ENCODE assay signal across 8 cellular contexts in genomic region chrX:136768469-136769084, GRCh38. TPM values are rescaled to one million over a fixed set of nuclear protein-coding genes. Genes with fewer than 3 reads are reported as not detected.
DNase-seq lines count a peak whose midpoint lies in the region; ATAC-seq and TF ChIP-seq lines count a peak whose summit lies in the region.

No MANE protein-coding gene starts in this region.

- peak overlapping the region; percentile 74 for H3K4me3 Mint-ChIP-seq in activated CD8-positive, alpha-beta T cell treated with anti-CD3 and anti-CD28 coated beads for 36 hours

- no peaks in the 10 kb centered on the region for H3K36me3 ChIP-seq in ACC112 (ENCODE audit: insufficient read depth, low read length)
- H3K36me3 ChIP-seq in rectal smooth muscle tissue (ENCODE audit: control insufficient read depth, insufficient read depth, low read length), result no peaks in the 10 kb centered on the region

- H3K9ac ChIP-seq in rectal smooth muscle tissue (ENCODE audit: low read length), result no peak overlapping the region

- peak overlapping the region; percentile 79 for H3K27ac ChIP-seq in ACC112 (ENCODE audit: low read depth, low read length)
- no peak overlapping the region for H3K27ac ChIP-seq in rectal smooth muscle tissue (ENCODE audit: low read depth, low read length)

- H3K27me3 ChIP-seq in ACC112 (ENCODE audit: insufficient read depth, low read length) (no peaks in the 10 kb centered on the region), rectal smooth muscle tissue (ENCODE audit: control insufficient read depth, insufficient read depth, low read length) (no peaks in the 10 kb centered on the region)

- H3K36me3 Mint-ChIP-seq in activated CD8-positive, alpha-beta T cell treated with anti-CD3 and anti-CD28 coated beads for 36 hours (ENCODE audit: low read depth), result peaks cover 22% of the 10 kb centered on the region

- H3K79me2 ChIP-seq in ACC112 (ENCODE audit: control insufficient read depth, insufficient read depth, low read length, unreplicated experiment), result peaks cover 4% of the 10 kb centered on the region

- POLR2A ChIA-PET in activated CD8-positive, alpha-beta T cell treated with anti-CD3 and anti-CD28 coated beads for 36 hours (lab: Charles Lee), result interaction anchor here (0.6 to 4.5 kb wide), 11 partner anchors 10 to 152 kb away, joined by 3 to 29 read pairs (median 4); no protein-coding TSS in a partner anchor

- H3K9me3 Mint-ChIP-seq in activated CD8-positive, alpha-beta T cell treated with anti-CD3 and anti-CD28 coated beads for 36 hours, result peaks cover 2% of the 10 kb centered on the region

- no peak for TF ChIP-seq CTCF in activated CD8-positive, alpha-beta T cell treated with anti-CD3 and anti-CD28 coated beads for 36 hours (IDR thresholded peaks at IDR 0.05)

- H3K27ac Mint-ChIP-seq in activated CD8-positive, alpha-beta T cell treated with anti-CD3 and anti-CD28 coated beads for 36 hours, result peak overlapping the region; percentile 91

- peak; percentile 83 for DNase-seq in NCI-H1694 treated with DMSO at 0.1 percent for 48 hours (lab: John Stamatoyannopoulos, UW)
- peak; percentile 76 for DNase-seq in activated CD8-positive, alpha-beta T cell treated with anti-CD3 and anti-CD28 coated beads for 36 hours
- DNase-seq in fibroblast of gingiva (ENCODE audit: low read depth), result peak; percentile 94
- no peak for DNase-seq in NCI-H1092 treated with DMSO at 0.1 percent for 48 hours (lab: John Stamatoyannopoulos, UW)

- H3K4me3 ChIP-seq in ACC112 (ENCODE audit: low read depth, low read length), result peak overlapping the region; percentile 89
- H3K4me3 ChIP-seq in rectal smooth muscle tissue (ENCODE audit: low read length), result peak overlapping the region; percentile 64

- CTCF ChIA-PET in activated CD8-positive, alpha-beta T cell treated with anti-CD3 and anti-CD28 coated beads for 36 hours (lab: Charles Lee), result interaction anchor here (1.4 to 2.5 kb wide), 3 partner anchors 16 to 61 kb away, joined by 3 to 8 read pairs (median 4); no protein-coding TSS in a partner anchor

- H3K4me1 ChIP-seq in ACC112 (ENCODE audit: control insufficient read depth, insufficient read depth, low read length, unreplicated experiment) (peaks cover 19% of the 10 kb centered on the region), rectal smooth muscle tissue (ENCODE audit: control insufficient read depth, insufficient read depth, low read length) (no peaks in the 10 kb centered on the region)

- intact Hi-C loops in activated CD8-positive, alpha-beta T cell treated with anti-CD3 and anti-CD28 coated beads for 36 hours (cut with micrococcal nuclease), result loop anchor here (10.0 kb wide), 1 partner anchor 54 kb away; no protein-coding TSS in a partner anchor

- ATAC-seq in GM18907 (IDR thresholded peaks at IDR 0.05; ENCODE audit: unreplicated experiment) (peak; percentile 30), HG02763 (IDR thresholded peaks at IDR 0.05; ENCODE audit: unreplicated experiment) (no peak)
- peak; percentile 82 for ATAC-seq in activated CD8-positive, alpha-beta T cell treated with anti-CD3 and anti-CD28 coated beads for 36 hours

- H2AFZ ChIP-seq in ACC112 (ENCODE audit: low read length, unreplicated experiment), result no peak overlapping the region

- no peaks in the 10 kb centered on the region for H3K27me3 Mint-ChIP-seq in activated CD8-positive, alpha-beta T cell treated with anti-CD3 and anti-CD28 coated beads for 36 hours

- H3K4me1 Mint-ChIP-seq in activated CD8-positive, alpha-beta T cell treated with anti-CD3 and anti-CD28 coated beads for 36 hours (ENCODE audit: low read depth), result peaks cover 60% of the 10 kb centered on the region

RNA-seq across cellular contexts. Expression of gene ARHGEF6, which starts 12.2 kb away (rescaled TPM):
- total RNA-seq in activated CD8-positive, alpha-beta T cell treated with anti-CD3 and anti-CD28 coated beads for 36 hours, result 10 to 100 TPM; 45.7 to 45.8 TPM
